In the genomic region with DNA sequence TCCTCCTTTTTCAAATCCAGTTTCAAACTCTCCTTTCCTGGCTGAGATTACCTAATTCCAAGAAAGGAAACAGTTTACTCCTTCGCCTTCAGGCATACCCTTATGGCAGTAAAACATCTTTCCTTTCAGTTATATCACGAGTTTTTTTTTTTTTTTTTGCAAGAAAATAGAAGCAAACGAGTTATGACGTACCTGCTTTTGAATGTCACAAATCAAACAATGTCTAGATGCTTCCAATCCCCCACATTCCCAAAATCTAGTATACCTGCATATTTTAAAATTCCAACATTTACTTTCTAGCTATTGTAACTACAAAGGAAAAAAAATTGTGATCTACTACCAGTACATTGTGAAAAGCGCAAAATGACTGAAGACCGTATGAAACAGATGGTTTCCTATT, we compare ENCODE assay signal across 15 cellular contexts. TPM values are rescaled to one million over a fixed set of nuclear protein-coding genes. Genes with fewer than 3 reads are reported as not detected.
A peak's percentile ranks its signal among the peaks of the same experiment; 100 is the strongest.
DNase-seq lines count a peak whose midpoint lies in the region; ATAC-seq, FAIRE-seq and TF ChIP-seq lines count a peak whose summit lies in the region.
"Had no signal": no experiment of that assay in that cellular context is flagged by ENCODE, and none has a peak within 500 bp of the region (broad histone marks: within the 10 kb centered on the region; RNA-seq: fewer than 3 reads in every experiment).

No MANE protein-coding gene starts in this region.

- no peaks in the 10 kb centered on the region for H3K4me1 ChIP-seq in OCI-LY7 (ENCODE audit: insufficient read depth, low read length, poor library complexity, severe bottlenecking)
- H3K4me1 ChIP-seq: BLaER1 had no signal

- intact Hi-C loops in OCI-LY7 (cut with micrococcal nuclease; ENCODE audit: unreplicated experiment): no loop called here

- H3K4me3 Mint-ChIP-seq in activated T-cell treated with anti-CD3 and anti-CD28 coated beads, Interleukin-2, amount 50 U/mL, for 72 hours: no peak overlapping the region
- no peak overlapping the region for H3K4me3 Mint-ChIP-seq in activated T-cell treated with anti-CD3 and anti-CD28 coated beads, Interleukin-2, amount 50 U/mL, for 4 hours
- H3K4me3 Mint-ChIP-seq in central memory CD8-positive, alpha-beta T cell: no peak overlapping the region
- no peak overlapping the region for H3K4me3 Mint-ChIP-seq in progenitor cell of endocrine pancreas (ENCODE audit: low read depth)

- H3K9me3 ChIP-seq in OCI-LY7 (ENCODE audit: low read length): no peaks in the 10 kb centered on the region
- H3K9me3 ChIP-seq: BLaER1, HAP-1 had no signal

- no peak for FAIRE-seq in H54 (lab: Jason Lieb, UNC)
- FAIRE-seq: GM19239, HTR-8/SVneo had no signal

- H3K79me2 ChIP-seq in OCI-LY7 (ENCODE audit: insufficient read depth, low read depth, low read length): 0 out of 2 replicates have a peak, but pooled peaks cover 4% of the 10 kb centered on the region

- no peak for DNase-seq in activated T-cell treated with anti-CD3 and anti-CD28 coated beads, Interleukin-2, amount 50 U/mL, for 72 hours
- DNase-seq in activated T-cell treated with anti-CD3 and anti-CD28 coated beads, Interleukin-2, amount 50 U/mL, for 4 hours: no peak
- no peak for DNase-seq in OCI-LY7 (ENCODE audit: low spot score)
- DNase-seq in central memory CD8-positive, alpha-beta T cell (ENCODE audit: low spot score in 2 of 2): no peak
- no peak for DNase-seq in progenitor cell of endocrine pancreas (ENCODE audit: low spot score, unreplicated experiment)
- no peak for DNase-seq in NCI-H187 (lab: John Stamatoyannopoulos, UW)
- no peak for DNase-seq in H54 (ENCODE audit: insufficient read length, low spot score)
- DNase-seq: AML-193, DMS53, GF-D8, GOT3 had no signal

- no peak overlapping the region for H3K27ac ChIP-seq in OCI-LY7 (ENCODE audit: low read depth, low read length, poor library complexity, severe bottlenecking)
- H3K27ac ChIP-seq: BLaER1 had no signal

- H3K36me3 Mint-ChIP-seq in activated T-cell treated with anti-CD3 and anti-CD28 coated beads, Interleukin-2, amount 50 U/mL, for 72 hours (ENCODE audit: insufficient read depth in 2 of 2): peaks cover 0 to 32% of the 10 kb centered on the region in 2 donors
- peaks cover 26% of the 10 kb centered on the region for H3K36me3 Mint-ChIP-seq in activated T-cell treated with anti-CD3 and anti-CD28 coated beads, Interleukin-2, amount 50 U/mL, for 4 hours (ENCODE audit: insufficient read depth)
- peaks cover 68% of the 10 kb centered on the region for H3K36me3 Mint-ChIP-seq in central memory CD8-positive, alpha-beta T cell (ENCODE audit: insufficient read depth)
- peaks cover 27% of the 10 kb centered on the region for H3K36me3 Mint-ChIP-seq in progenitor cell of endocrine pancreas (ENCODE audit: insufficient read depth)

- TSS peak; percentile 33 for BruUV-seq in OCI-LY7 (replicated peaks; lab: Mats Ljungman, UMichigan)

- H3K4me1 Mint-ChIP-seq in activated T-cell treated with anti-CD3 and anti-CD28 coated beads, Interleukin-2, amount 50 U/mL, for 72 hours (ENCODE audit: low read depth): no peaks in the 10 kb centered on the region
- H3K4me1 Mint-ChIP-seq in activated T-cell treated with anti-CD3 and anti-CD28 coated beads, Interleukin-2, amount 50 U/mL, for 4 hours (ENCODE audit: low read depth): no peaks in the 10 kb centered on the region
- H3K4me1 Mint-ChIP-seq in central memory CD8-positive, alpha-beta T cell: no peaks in the 10 kb centered on the region
- no peaks in the 10 kb centered on the region for H3K4me1 Mint-ChIP-seq in progenitor cell of endocrine pancreas (ENCODE audit: low read depth)

- peak overlapping the region; percentile 66 for H3K27ac Mint-ChIP-seq in activated T-cell treated with anti-CD3 and anti-CD28 coated beads, Interleukin-2, amount 50 U/mL, for 72 hours
- peak overlapping the region; percentile 67 for H3K27ac Mint-ChIP-seq in central memory CD8-positive, alpha-beta T cell (ENCODE audit: low read depth)
- H3K27ac Mint-ChIP-seq in progenitor cell of endocrine pancreas: peak overlapping the region; percentile 46

- no peak for TF ChIP-seq POLR2A in H54 (IDR thresholded peaks at IDR 0.05; ENCODE audit: low read depth, low read length)

- ATAC-seq in activated T-cell treated with anti-CD3 and anti-CD28 coated beads, Interleukin-2, amount 50 U/mL, for 72 hours (replicated peaks in 1 of 2): no peak
- no peak for ATAC-seq in activated T-cell treated with anti-CD3 and anti-CD28 coated beads, Interleukin-2, amount 50 U/mL, for 4 hours
- ATAC-seq in central memory CD8-positive, alpha-beta T cell (replicated peaks; ENCODE audit: extremely low read depth, poor library complexity, severe bottlenecking): no peak

- TF ChIP-seq CTCF in OCI-LY7 (conservative IDR thresholded peaks at IDR 0.05; ENCODE audit: low read length) (no peak), progenitor cell of endocrine pancreas (IDR thresholded peaks at IDR 0.05; ENCODE audit: unreplicated experiment) (no peak)

- no peak overlapping the region for H3K4me2 ChIP-seq in OCI-LY7 (ENCODE audit: low read length)
- H3K4me2 ChIP-seq: BLaER1 had no signal

- no peaks in the 10 kb centered on the region for H3K9me3 Mint-ChIP-seq in activated T-cell treated with anti-CD3 and anti-CD28 coated beads, Interleukin-2, amount 50 U/mL, for 72 hours
- H3K9me3 Mint-ChIP-seq in activated T-cell treated with anti-CD3 and anti-CD28 coated beads, Interleukin-2, amount 50 U/mL, for 4 hours: no peaks in the 10 kb centered on the region
- H3K9me3 Mint-ChIP-seq in central memory CD8-positive, alpha-beta T cell: no peaks in the 10 kb centered on the region
- H3K9me3 Mint-ChIP-seq in progenitor cell of endocrine pancreas (ENCODE audit: low read depth): no peaks in the 10 kb centered on the region

- no peaks in the 10 kb centered on the region for H3K27me3 Mint-ChIP-seq in activated T-cell treated with anti-CD3 and anti-CD28 coated beads, Interleukin-2, amount 50 U/mL, for 72 hours (ENCODE audit: low read depth)
- H3K27me3 Mint-ChIP-seq in activated T-cell treated with anti-CD3 and anti-CD28 coated beads, Interleukin-2, amount 50 U/mL, for 4 hours (ENCODE audit: low read depth): no peaks in the 10 kb centered on the region
- H3K27me3 Mint-ChIP-seq in central memory CD8-positive, alpha-beta T cell: no peaks in the 10 kb centered on the region
- no peaks in the 10 kb centered on the region for H3K27me3 Mint-ChIP-seq in progenitor cell of endocrine pancreas

- POLR2A ChIA-PET in OCI-LY7 (lab: Charles Lee): interaction anchor here (0.7 kb wide), 1 partner anchor 385 kb away, joined by 9 read pairs; no protein-coding TSS in a partner anchor

- H4K20me1 ChIP-seq in OCI-LY7 (ENCODE audit: insufficient read depth, low read length): no peaks in the 10 kb centered on the region

- CTCF ChIA-PET in OCI-LY7 (lab: Charles Lee; ENCODE audit: unreplicated experiment): no interaction called here

- no peak overlapping the region for H3K4me3 ChIP-seq in OCI-LY7 (ENCODE audit: low read depth, low read length, poor library complexity, severe bottlenecking)
- H3K4me3 ChIP-seq: BLaER1, HAP-1 had no signal

- H2AFZ ChIP-seq in OCI-LY7 (ENCODE audit: low read length): no peak overlapping the region

- H3K36me3 ChIP-seq in OCI-LY7 (ENCODE audit: insufficient read depth, low read length): peaks cover 92% of the 10 kb centered on the region

- H3K9me2 ChIP-seq in OCI-LY7 (ENCODE audit: insufficient read depth, low read length): no peaks in the 10 kb centered on the region

RNA-seq across cellular contexts. Expression of gene GSPT1, which starts 28.9 kb away (rescaled TPM):
- 100 to 1,000 TPM; 174 to 183 TPM for total RNA-seq in activated T-cell treated with anti-CD3 and anti-CD28 coated beads, Interleukin-2, amount 50 U/mL, for 72 hours
- 100 to 1,000 TPM; 266 to 281 (median 276) TPM for total RNA-seq in activated T-cell treated with anti-CD3 and anti-CD28 coated beads, Interleukin-2, amount 50 U/mL, for 4 hours
- total RNA-seq in OCI-LY7 (2014; rRNA removed; shearing (Covaris generic)): 54.3 and 67.2 TPM in 2 replicates
- total RNA-seq in OCI-LY7 (2022) (144 and 146 TPM in 2 replicates), progenitor cell of endocrine pancreas (89.9 and 92.5 TPM in 2 replicates)

RNA-seq across cellular contexts. Expression of gene RSL1D1, which starts 35.5 kb away (rescaled TPM):
- total RNA-seq in activated T-cell treated with anti-CD3 and anti-CD28 coated beads, Interleukin-2, amount 50 U/mL, for 72 hours: 100 to 1,000 TPM; 267 to 360 TPM
- total RNA-seq in activated T-cell treated with anti-CD3 and anti-CD28 coated beads, Interleukin-2, amount 50 U/mL, for 4 hours: 100 to 1,000 TPM; 464 to 500 (median 484) TPM
- 104 and 176 TPM in 2 replicates for total RNA-seq in OCI-LY7 (2014; rRNA removed; shearing (Covaris generic))
- total RNA-seq in OCI-LY7 (2022) (229 and 252 TPM in 2 replicates), progenitor cell of endocrine pancreas (133 and 139 TPM in 2 replicates)

RNA-seq across cellular contexts. Expression of gene NPIPB2, which starts 55.0 kb away (rescaled TPM):
- total RNA-seq in activated T-cell treated with anti-CD3 and anti-CD28 coated beads, Interleukin-2, amount 50 U/mL, for 72 hours: 10 to 100 TPM; 13.3 to 17.3 TPM
- 10 to 100 TPM in 1 of 3 donors, 1 to 10 TPM in 2; 4.3 to 11.7 (median 6.2) TPM for total RNA-seq in activated T-cell treated with anti-CD3 and anti-CD28 coated beads, Interleukin-2, amount 50 U/mL, for 4 hours
- total RNA-seq in OCI-LY7 (2014; rRNA removed; shearing (Covaris generic)): 5.7 and 7.5 TPM in 2 replicates
- 30.3 and 35.9 TPM in 2 replicates for total RNA-seq in OCI-LY7 (2022)
- total RNA-seq in progenitor cell of endocrine pancreas: 16.6 and 19.3 TPM in 2 replicates
